1 cellular context compared by ENCODE assay signal in genomic region chr16:10641953-10642949, GRCh38.
TF ChIP-seq lines count a peak whose summit lies in the region.

No MANE protein-coding gene starts in this region.

TF ChIP-seq in HepG2, 621 proteins besides CTCF, POLR2A, EP300 and RAD21 (continued from another document and continues in another):
- TF ChIP-seq ZBTB44 (CRISPR knock-in tag; IDR thresholded peaks at IDR 0.05) (no peak), ZNF275 (CRISPR knock-in tag; IDR thresholded peaks at IDR 0.05; ENCODE audit: borderline replicate concordance) (no peak), SSRP1 (CRISPR knock-in tag; IDR thresholded peaks at IDR 0.05) (0 out of 2 replicates have a peak, but pooled peaks have one; percentile 82), ZNF136 (CRISPR knock-in tag; IDR thresholded peaks at IDR 0.05; ENCODE audit: low read depth) (0 out of 2 replicates have a peak, but pooled peaks have one; percentile 28), RNF2 (conservative IDR thresholded peaks at IDR 0.05; ENCODE audit: low read depth) (no peak), GABPB1 (CRISPR knock-in tag; IDR thresholded peaks at IDR 0.05) (no peak), POLR2AphosphoS5 (IDR thresholded peaks at IDR 0.05; ENCODE audit: low read depth, low read length) (no peak), NR1H2 (CRISPR knock-in tag; IDR thresholded peaks at IDR 0.05; ENCODE audit: borderline replicate concordance, low read depth) (peak; percentile 27; the same call in 1 of the 2 replicates), AGO1 (IDR thresholded peaks at IDR 0.05; ENCODE audit: low read depth, low read length, poor library complexity, severe bottlenecking) (no peak), ZNF205 (CRISPR knock-in tag; IDR thresholded peaks at IDR 0.05) (peak; percentile 72; the same call in 1 of the 2 replicates), CREM (IDR thresholded peaks at IDR 0.05) (peak; percentile 54; the same call in 1 of the 2 replicates), CREM (CRISPR knock-in tag; IDR thresholded peaks at IDR 0.05) (no peak), ZNF274 (CRISPR knock-in tag; IDR thresholded peaks at IDR 0.05) (0 out of 2 replicates have a peak, but pooled peaks have one; percentile 12), ZNF460 (CRISPR knock-in tag; IDR thresholded peaks at IDR 0.05; ENCODE audit: borderline replicate concordance) (no peak), ZBTB38 (CRISPR knock-in tag; IDR thresholded peaks at IDR 0.05) (no peak; the same call in 1 of the 2 replicates), KLF6 (CRISPR knock-in tag; IDR thresholded peaks at IDR 0.05) (no peak), NKX3-1 (CRISPR knock-in tag; IDR thresholded peaks at IDR 0.05) (no peak), ZNF431 (CRISPR knock-in tag; IDR thresholded peaks at IDR 0.05; ENCODE audit: borderline replicate concordance, low read depth) (no peak), ZNF775 (CRISPR knock-in tag; IDR thresholded peaks at IDR 0.05; ENCODE audit: borderline replicate concordance) (no peak), SP5 (CRISPR knock-in tag; IDR thresholded peaks at IDR 0.05; ENCODE audit: borderline replicate concordance, low read depth) (peak; percentile 90), SMAD3 (CRISPR knock-in tag; IDR thresholded peaks at IDR 0.05) (peak; percentile 63; the same call in 1 of the 2 replicates), NR2C2 (CRISPR knock-in tag; IDR thresholded peaks at IDR 0.05; ENCODE audit: borderline replicate concordance) (no peak), HBP1 (CRISPR knock-in tag; IDR thresholded peaks at IDR 0.05; ENCODE audit: low read depth) (peak; percentile 24; the same call in 1 of the 2 replicates), ZNF414 (CRISPR knock-in tag; IDR thresholded peaks at IDR 0.05) (peak; percentile 40; the same call in 1 of the 2 replicates), ZBTB10 (CRISPR knock-in tag; IDR thresholded peaks at IDR 0.05; ENCODE audit: borderline replicate concordance) (no peak), ZNF121 (CRISPR knock-in tag; IDR thresholded peaks at IDR 0.05) (no peak), ELK4 (CRISPR knock-in tag; IDR thresholded peaks at IDR 0.05; ENCODE audit: borderline replicate concordance) (no peak), ZNF569 (CRISPR knock-in tag; IDR thresholded peaks at IDR 0.05; ENCODE audit: borderline replicate concordance) (no peak), MED8 (CRISPR knock-in tag; IDR thresholded peaks at IDR 0.05; ENCODE audit: insufficient replicate concordance) (no peak), NR3C1 (CRISPR knock-in tag; IDR thresholded peaks at IDR 0.05) (no peak), ZNF782 (CRISPR knock-in tag; IDR thresholded peaks at IDR 0.05; ENCODE audit: borderline replicate concordance) (no peak), ZNF704 (CRISPR knock-in tag; IDR thresholded peaks at IDR 0.05; ENCODE audit: borderline replicate concordance) (no peak), POGZ (CRISPR knock-in tag; IDR thresholded peaks at IDR 0.05) (peak; percentile 62), FOXA1 (IDR thresholded peaks at IDR 0.05) (no peak), FOXA1 (CRISPR knock-in tag; IDR thresholded peaks at IDR 0.05) (no peak), FOXJ3 (CRISPR knock-in tag; IDR thresholded peaks at IDR 0.05; ENCODE audit: borderline replicate concordance) (peak; percentile 65; the same call in 1 of the 2 replicates), LBX2 (CRISPR knock-in tag; IDR thresholded peaks at IDR 0.05; ENCODE audit: borderline replicate concordance) (0 out of 2 replicates have a peak, but pooled peaks have one; percentile 11), SALL2 (CRISPR knock-in tag; IDR thresholded peaks at IDR 0.05) (peak; percentile 58; the same call in 1 of the 2 replicates), SETDB1 (CRISPR knock-in tag; IDR thresholded peaks at IDR 0.05; ENCODE audit: borderline replicate concordance) (no peak), ZEB1 (IDR thresholded peaks at IDR 0.05; ENCODE audit: insufficient replicate concordance, low read depth) (peak; percentile 80), ZNF644 (CRISPR knock-in tag; IDR thresholded peaks at IDR 0.05; ENCODE audit: low read depth) (peak; percentile 71; the same call in 1 of the 2 replicates), ESRRA (CRISPR knock-in tag; IDR thresholded peaks at IDR 0.05; ENCODE audit: low read depth) (no peak), ZNF639 (CRISPR knock-in tag; conservative IDR thresholded peaks at IDR 0.05) (no peak), SMARCE1 (IDR thresholded peaks at IDR 0.05; ENCODE audit: borderline replicate concordance) (no peak), ZNF224 (CRISPR knock-in tag; IDR thresholded peaks at IDR 0.05) (0 out of 2 replicates have a peak, but pooled peaks have one; percentile 34), MBD4 (IDR thresholded peaks at IDR 0.05; ENCODE audit: borderline replicate concordance, low read length) (no peak), KDM3A (CRISPR knock-in tag; IDR thresholded peaks at IDR 0.05; ENCODE audit: low read depth) (no peak), HOXD1 (CRISPR knock-in tag; IDR thresholded peaks at IDR 0.05) (0 out of 2 replicates have a peak, but pooled peaks have one; percentile 22), ZNF383 (CRISPR knock-in tag; IDR thresholded peaks at IDR 0.05; ENCODE audit: borderline replicate concordance) (no peak), MAZ (IDR thresholded peaks at IDR 0.05; ENCODE audit: borderline replicate concordance, low read depth, low read length) (no peak), MAZ (CRISPR knock-in tag; IDR thresholded peaks at IDR 0.05; ENCODE audit: low read depth) (peak; percentile 49), TGIF2 (CRISPR knock-in tag; IDR thresholded peaks at IDR 0.05) (no peak), PAWR (CRISPR knock-in tag; IDR thresholded peaks at IDR 0.05; ENCODE audit: borderline replicate concordance) (no peak), MED1 (CRISPR knock-in tag; IDR thresholded peaks at IDR 0.05) (peak; percentile 75), TBX3 (IDR thresholded peaks at IDR 0.05; ENCODE audit: borderline replicate concordance) (no peak), ZNF281 (CRISPR knock-in tag; IDR thresholded peaks at IDR 0.05; ENCODE audit: borderline replicate concordance) (no peak; the same call in 1 of the 2 replicates), XBP1 (CRISPR knock-in tag; IDR thresholded peaks at IDR 0.05) (no peak), SOX5 (CRISPR knock-in tag; IDR thresholded peaks at IDR 0.05; ENCODE audit: borderline replicate concordance) (peak; percentile 66), ZNF709 (CRISPR knock-in tag; IDR thresholded peaks at IDR 0.05) (0 out of 2 replicates have a peak, but pooled peaks have one; percentile 62), HIVEP1 (CRISPR knock-in tag; IDR thresholded peaks at IDR 0.05) (no peak)
